2 cellular contexts compared by ENCODE assay signal in genomic region chr19:53269861-53270260, GRCh38. TPM values are rescaled to one million over a fixed set of nuclear protein-coding genes. Genes with fewer than 3 reads are reported as not detected.
"Had no signal": no experiment of that assay in that cellular context is flagged by ENCODE, and none has a peak within 500 bp of the region (broad histone marks: within the 10 kb centered on the region; RNA-seq: fewer than 3 reads in every experiment).

No MANE protein-coding gene starts in this region.

RNA-seq across cellular contexts. Expression of gene VN1R4, which starts 2.3 kb away (rescaled TPM):
- total RNA-seq: G401, GM12878 had no signal

RNA-seq across cellular contexts. Expression of gene VN1R2, which starts 11.8 kb away (rescaled TPM):
- total RNA-seq: G401, GM12878 had no signal

RNA-seq across cellular contexts. Expression of gene ZNF677, which starts 15.2 kb away (rescaled TPM):
- total RNA-seq: G401, GM12878 had no signal
